8 cellular contexts compared by ENCODE assay signal in genomic region chr22:41285441-41285819, GRCh38. TPM values are rescaled to one million over a fixed set of nuclear protein-coding genes. Genes with fewer than 3 reads are reported as not detected.
DNase-seq lines count a peak whose midpoint lies in the region; ATAC-seq and TF ChIP-seq lines count a peak whose summit lies in the region.

No MANE protein-coding gene starts in this region.

- H3K4me2 ChIP-seq in Loucy (ENCODE audit: low read depth, low read length, poor library complexity, severe bottlenecking) = peak overlapping the region; percentile 89

- H3K79me2 ChIP-seq in Loucy (ENCODE audit: insufficient read depth, low read length) = peaks cover 53% of the 10 kb centered on the region

- H3K4me3 Mint-ChIP-seq in MCF 10A (ENCODE audit: unreplicated experiment) = peak overlapping the region; percentile 80

- H3K4me1 Mint-ChIP-seq in MCF 10A (ENCODE audit: insufficient read depth, unreplicated experiment) = peaks cover 35% of the 10 kb centered on the region

- ATAC-seq in GM21526 (IDR thresholded peaks at IDR 0.05; ENCODE audit: low FRiP score, unreplicated experiment) (peak; percentile 18), GM19455 (IDR thresholded peaks at IDR 0.05; ENCODE audit: unreplicated experiment) (no peak)

- no peaks in the 10 kb centered on the region for H3F3A ChIP-seq in Loucy (ENCODE audit: low read depth)

- CTCF ChIA-PET in BJ (lab: Yijun Ruan, JAX) (interaction anchor here (1.0 kb wide), 1 partner anchor 16 kb away, joined by 4 read pairs; the partner anchor contains the start of gene ZC3H7B), MCF 10A (lab: Yijun Ruan, JAX) (interaction anchor here (1.1 kb wide), 1 partner anchor 363 kb away, joined by 3 read pairs; no protein-coding TSS in a partner anchor)

- peak overlapping the region; percentile 70 for H2AFZ ChIP-seq in Loucy (ENCODE audit: low read length)

- intact Hi-C loops in MCF 10A (cut with micrococcal nuclease) = loop anchor here (10.0 kb wide), 1 partner anchor 99 kb away; the partner anchor contains the start of gene TEF

- H4K20me1 ChIP-seq in Loucy (ENCODE audit: insufficient read depth, low read length, poor library complexity, severe bottlenecking) = peaks cover 12% of the 10 kb centered on the region

- BruUV-seq in MCF 10A (replicated peaks; lab: Mats Ljungman, UMichigan) = TSS peak; percentile 59

- TF ChIP-seq CTCF in BJ (IDR thresholded peaks at IDR 0.05; ENCODE audit: insufficient read depth, low read depth, low read length) = no peak
- no peak for TF ChIP-seq CTCF in Loucy (conservative IDR thresholded peaks at IDR 0.05; ENCODE audit: low read length)
- no peak for TF ChIP-seq CTCF in WERI-Rb-1 (IDR thresholded peaks at IDR 0.05; ENCODE audit: low read depth, low read length)
- TF ChIP-seq CTCF in MCF 10A (IDR thresholded peaks at IDR 0.05; ENCODE audit: unreplicated experiment) = no peak

- H3K4me3 ChIP-seq in BJ (ENCODE audit: low read depth, low read length) = peak overlapping the region; percentile 89
- peak overlapping the region; percentile 88 for H3K4me3 ChIP-seq in Loucy (ENCODE audit: low read length, poor library complexity, severe bottlenecking)
- H3K4me3 ChIP-seq in WERI-Rb-1 (ENCODE audit: low read depth, low read length) = peak overlapping the region; percentile 72

- H3K27ac ChIP-seq in WERI-Rb-1 = peak overlapping the region; percentile 93

- no peak for DNase-seq in BJ (ENCODE audit: low read depth)
- DNase-seq in WERI-Rb-1 = peak; percentile 51
- DNase-seq in MCF 10A (ENCODE audit: unreplicated experiment) = peak; percentile 92
- DNase-seq in iris pigment epithelial cell (ENCODE audit: low read depth) = peak; percentile 96
- peak; percentile 83 for DNase-seq in stimulated activated CD4-positive, alpha-beta T cell treated with anti-CD3 and anti-CD28 coated beads, Interleukin-12 subunit alpha, Interleukin-12 subunit beta, amount 100 ng/mL, for 4 hours

- H3K27me3 ChIP-seq in BJ (ENCODE audit: control insufficient read depth, insufficient read depth, low read length) (no peaks in the 10 kb centered on the region), Loucy (ENCODE audit: insufficient read depth, low read length, poor library complexity, severe bottlenecking) (no peaks in the 10 kb centered on the region), WERI-Rb-1 (ENCODE audit: insufficient read depth, low read depth, severe bottlenecking) (no peaks in the 10 kb centered on the region)

- no peaks in the 10 kb centered on the region for H3K9me3 Mint-ChIP-seq in MCF 10A (ENCODE audit: unreplicated experiment)

- H3K9me3 ChIP-seq in Loucy (ENCODE audit: insufficient read depth, low read depth, low read length) (no peaks in the 10 kb centered on the region), WERI-Rb-1 (ENCODE audit: severe bottlenecking) (no peaks in the 10 kb centered on the region)

- H3K36me3 ChIP-seq in BJ (ENCODE audit: control insufficient read depth, insufficient read depth, low read length) = peaks cover 11% of the 10 kb centered on the region
- peaks cover 1% of the 10 kb centered on the region; the same call in 1 of the 2 replicates for H3K36me3 ChIP-seq in Loucy (ENCODE audit: insufficient read depth, low read length)
- H3K36me3 ChIP-seq in WERI-Rb-1 = peaks cover 47% of the 10 kb centered on the region

- no peaks in the 10 kb centered on the region for H3K9me2 ChIP-seq in Loucy (replicated peaks; ENCODE audit: low read depth, low read length)

- peaks cover 48% of the 10 kb centered on the region for H3K36me3 Mint-ChIP-seq in MCF 10A (ENCODE audit: insufficient read depth, unreplicated experiment)

- H3K4me1 ChIP-seq in Loucy (ENCODE audit: insufficient read depth, low read length, poor library complexity, severe bottlenecking) = peaks cover 37% of the 10 kb centered on the region

- POLR2A ChIA-PET in BJ (lab: Charles Lee) = no interaction called here
- POLR2A ChIA-PET in MCF 10A (lab: Yijun Ruan, JAX) = interaction anchor here (1.0 to 6.1 kb wide), 19 partner anchors 11 to 429 kb away, joined by 3 to 88 read pairs (median 6); partner anchors contain the start of genes ACO2, PHF5A, RBX1 and ST13

- peak overlapping the region; percentile 80 for H3K9ac ChIP-seq in Loucy (ENCODE audit: low read depth, low read length, poor library complexity, severe bottlenecking)

- H3K27me3 Mint-ChIP-seq in MCF 10A (ENCODE audit: insufficient read depth, unreplicated experiment) = no peaks in the 10 kb centered on the region

- peak overlapping the region; percentile 85 for H3K27ac Mint-ChIP-seq in MCF 10A (ENCODE audit: low read depth, unreplicated experiment)

RNA-seq across cellular contexts. Expression of gene RANGAP1, which starts 0.6 kb away (rescaled TPM):
- polyA plus RNA-seq in BJ (2011; rRNA removed) = 88.5 and 145 TPM in 2 replicates
- 77.3 and 124 TPM in 2 replicates for polyA minus RNA-seq in BJ (2011; rRNA and poly(A)+ RNA removed)
- 84.7 and 117 TPM in 2 replicates for total RNA-seq in MCF 10A (2022)

RNA-seq across cellular contexts. Expression of gene ZC3H7B, which starts 15.9 kb away (rescaled TPM):
- polyA plus RNA-seq in BJ (2011; rRNA removed) = 39.9 and 59.4 TPM in 2 replicates
- 36.0 and 43.6 TPM in 2 replicates for polyA minus RNA-seq in BJ (2011; rRNA and poly(A)+ RNA removed)
- total RNA-seq in MCF 10A (2022) = 42.9 and 53.4 TPM in 2 replicates

RNA-seq across cellular contexts. Expression of gene CHADL, which starts 44.7 kb away (rescaled TPM):
- polyA plus RNA-seq in BJ (2011; rRNA removed) = 0.51 and 0.70 TPM in 2 replicates
- polyA minus RNA-seq in BJ (2011; rRNA and poly(A)+ RNA removed) = 0.09 TPM in 1 of 2 replicates, not detected in the other
- total RNA-seq in MCF 10A (2022) = 0.51 and 0.52 TPM in 2 replicates
